ENCODE assay signal across 9 cellular contexts in the genomic region with DNA sequence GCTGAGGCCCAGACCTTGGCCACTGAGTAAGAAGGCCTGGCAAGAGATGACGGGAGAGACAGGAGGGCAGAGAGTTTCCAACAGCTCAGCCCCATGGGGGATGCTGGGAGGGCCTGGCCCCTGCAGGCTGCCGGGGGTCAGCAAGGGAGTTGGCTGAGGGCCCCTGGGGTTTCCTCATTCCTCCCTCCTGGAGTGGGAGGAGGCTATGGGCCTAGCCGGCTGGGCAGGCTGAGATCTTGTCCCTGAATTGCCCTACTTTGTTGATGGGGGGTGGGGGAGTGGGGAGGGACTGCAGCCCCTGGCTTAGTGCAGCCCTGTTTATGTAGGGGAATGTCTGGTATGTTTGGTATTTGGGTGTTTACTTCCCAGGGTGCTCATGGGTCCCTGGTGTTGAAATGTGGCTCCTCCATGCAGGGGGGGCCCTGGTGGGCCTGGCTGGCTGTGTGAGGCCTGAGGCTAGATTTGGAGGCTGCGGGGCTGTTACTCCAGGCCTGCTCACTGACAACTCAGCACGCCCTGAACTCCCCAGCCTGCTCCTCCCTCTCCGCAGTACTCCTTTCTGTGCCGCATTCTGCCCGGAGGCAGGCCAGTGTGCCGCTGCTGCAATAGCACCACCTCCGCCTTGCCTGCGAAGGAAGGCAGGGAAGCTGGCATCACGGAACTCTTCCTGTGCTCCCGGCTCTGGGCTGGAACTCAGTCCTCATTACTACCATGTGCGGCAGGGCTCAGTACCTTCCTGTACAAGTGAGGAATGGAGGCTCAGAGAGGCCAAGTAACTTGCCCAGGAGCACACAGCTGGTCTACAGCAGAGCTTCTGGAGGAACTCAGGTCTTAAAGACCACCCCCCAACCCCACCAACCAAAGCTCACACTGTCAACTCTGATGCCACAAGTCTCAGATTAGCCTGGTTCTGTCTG. TPM values are rescaled to one million over a fixed set of nuclear protein-coding genes. Genes with fewer than 3 reads are reported as not detected.
DNase-seq lines count a peak whose midpoint lies in the region; ATAC-seq and TF ChIP-seq lines count a peak whose summit lies in the region.
"Had no signal": no experiment of that assay in that cellular context is flagged by ENCODE, and none has a peak within 500 bp of the region (broad histone marks: within the 10 kb centered on the region; RNA-seq: fewer than 3 reads in every experiment).

No MANE protein-coding gene starts in this region.

- H3K27me3 Mint-ChIP-seq in activated T-cell treated with anti-CD3 and anti-CD28 coated beads, Interleukin-2, amount 50 U/mL, for 24 hours, result peaks cover 2% of the 10 kb centered on the region
- H3K27me3 Mint-ChIP-seq in endodermal cell (ENCODE audit: insufficient read depth), result no peaks in the 10 kb centered on the region

- H2AK5ac ChIP-seq in mesenchymal stem cell (ENCODE audit: low read length, severe bottlenecking), result peak overlapping the region; percentile 49

- H3K36me3 Mint-ChIP-seq in activated T-cell treated with anti-CD3 and anti-CD28 coated beads, Interleukin-2, amount 50 U/mL, for 24 hours (ENCODE audit: low read depth), result no peaks in the 10 kb centered on the region
- H3K36me3 Mint-ChIP-seq in endodermal cell (ENCODE audit: low read depth), result peaks cover 3% of the 10 kb centered on the region

- H2BK15ac ChIP-seq in mesenchymal stem cell (ENCODE audit: low read depth, poor library complexity, severe bottlenecking), result peak overlapping the region; percentile 50

- H4K91ac ChIP-seq in mesenchymal stem cell (ENCODE audit: low read length), result peak overlapping the region; percentile 77

- H3K9me3 ChIP-seq in endodermal cell (ENCODE audit: control insufficient read depth, low read length) (no peaks in the 10 kb centered on the region), mesenchymal stem cell (ENCODE audit: control insufficient read depth, low read length) (no peaks in the 10 kb centered on the region), uterus (no peaks in the 10 kb centered on the region)

- H3K9me3 Mint-ChIP-seq in activated T-cell treated with anti-CD3 and anti-CD28 coated beads, Interleukin-2, amount 50 U/mL, for 24 hours, result no peaks in the 10 kb centered on the region
- no peaks in the 10 kb centered on the region for H3K9me3 Mint-ChIP-seq in endodermal cell

- H3K4me3 ChIP-seq in endodermal cell (ENCODE audit: low read length), result no peak overlapping the region
- H3K4me3 ChIP-seq in mesenchymal stem cell (ENCODE audit: insufficient read depth in 1 of 2, low read depth in 1 of 2, low read length in 2 of 2), result no peak overlapping the region
- no peak overlapping the region for H3K4me3 ChIP-seq in uterus

- peak overlapping the region; percentile 94 for H3K27ac ChIP-seq in endodermal cell (ENCODE audit: low read depth, low read length)
- H3K27ac ChIP-seq in mesenchymal stem cell (ENCODE audit: low read length, poor library complexity, severe bottlenecking), result peak overlapping the region; percentile 96
- H3K27ac ChIP-seq in uterus, result peak overlapping the region; percentile 80 to 86

- H3K36me3 ChIP-seq in endodermal cell (ENCODE audit: control insufficient read depth, insufficient read depth, low read length) (no peaks in the 10 kb centered on the region), mesenchymal stem cell (ENCODE audit: control insufficient read depth in 1 of 2, insufficient read depth in 2 of 2, low read depth in 1 of 2, low read length in 2 of 2) (peaks cover 0 to 7% of the 10 kb centered on the region in 2 experiments), uterus (no peaks in the 10 kb centered on the region)

- H3K23ac ChIP-seq in mesenchymal stem cell (ENCODE audit: low read length in 2 of 2), result no peak overlapping the region

- H3K27ac Mint-ChIP-seq in activated T-cell treated with anti-CD3 and anti-CD28 coated beads, Interleukin-2, amount 50 U/mL, for 24 hours, result peak overlapping the region; percentile 52
- H3K27ac Mint-ChIP-seq in endodermal cell, result peak overlapping the region; percentile 98

- H3K4ac ChIP-seq in mesenchymal stem cell (ENCODE audit: low read depth in 1 of 2, low read length in 2 of 2), result peak overlapping the region; percentile 76 to 97

- intact Hi-C loops in uterus (cut with DNase I; ENCODE audit: low total_unique reads), result no loop called here

- peak overlapping the region; percentile 60 to 95 for H2BK12ac ChIP-seq in mesenchymal stem cell (ENCODE audit: low read length in 2 of 2)

- peaks cover 21% of the 10 kb centered on the region for H3K79me1 ChIP-seq in mesenchymal stem cell (replicated peaks; ENCODE audit: low read length, poor library complexity, severe bottlenecking)

- H2AFZ ChIP-seq in mesenchymal stem cell (ENCODE audit: low read depth, low read length), result peak overlapping the region; percentile 46

- no peak for DNase-seq in activated T-cell treated with anti-CD3 and anti-CD28 coated beads, Interleukin-2, amount 50 U/mL, for 24 hours
- no peak for DNase-seq in activated T-cell treated with anti-CD3 and anti-CD28 coated beads, Interleukin-2, amount 50 U/mL, for 1 hour
- peak; percentile 94 for DNase-seq in endodermal cell
- DNase-seq in mesenchymal stem cell, result peak; percentile 93
- DNase-seq in uterus, result peak; percentile 79 to 84
- no peak for DNase-seq in NCI-H2081 treated with DMSO at 0.1 percent for 48 hours (lab: John Stamatoyannopoulos, UW)
- DNase-seq in activated effector memory CD4-positive, alpha-beta T cell treated with anti-CD3 and anti-CD28 coated beads, Interleukin-2, amount 50 U/mL, for 16 hours, result no peak
- DNase-seq: AML-193 had no signal

- H3K4me1 ChIP-seq in endodermal cell (ENCODE audit: control insufficient read depth, insufficient read depth, low read length) (peaks cover 16% of the 10 kb centered on the region), mesenchymal stem cell (ENCODE audit: control insufficient read depth, insufficient read depth, low read depth, low read length) (peaks cover 64% of the 10 kb centered on the region), uterus (peaks cover 25 to 35% of the 10 kb centered on the region in 2 donors)

- H3K27me3 ChIP-seq in endodermal cell (ENCODE audit: control insufficient read depth, insufficient read depth, low read length, poor library complexity, severe bottlenecking), result no peaks in the 10 kb centered on the region
- no peaks in the 10 kb centered on the region for H3K27me3 ChIP-seq in mesenchymal stem cell (ENCODE audit: control insufficient read depth in 1 of 2, insufficient read depth in 1 of 2, low read length in 2 of 2)
- H3K27me3 ChIP-seq in uterus, result no peaks in the 10 kb centered on the region

- no peak for ATAC-seq in HG02884 (IDR thresholded peaks at IDR 0.05; ENCODE audit: unreplicated experiment)

- WGBS in endodermal cell (ENCODE audit: insufficient coverage in 1 of 2, insufficient read length in 1 of 2), 2 experiments, result 47 to 55% methylated on average over 2 to 14 of the region's 14 CpGs
- 7% methylated on average over 14 of the region's 14 CpGs for WGBS in mesenchymal stem cell

- peak overlapping the region; percentile 87 for H3K9ac ChIP-seq in endodermal cell (ENCODE audit: extremely low read depth, low read length, poor library complexity, severe bottlenecking)
- H3K9ac ChIP-seq in mesenchymal stem cell (ENCODE audit: low read length), result peak overlapping the region; percentile 72

- peak overlapping the region; percentile 74 to 97 for H3K18ac ChIP-seq in mesenchymal stem cell (ENCODE audit: low read depth in 1 of 2, low read length in 2 of 2)

- peak overlapping the region; percentile 29 for H3K4me2 ChIP-seq in mesenchymal stem cell (ENCODE audit: low read length, poor library complexity, severe bottlenecking)

- H3K4me1 Mint-ChIP-seq in activated T-cell treated with anti-CD3 and anti-CD28 coated beads, Interleukin-2, amount 50 U/mL, for 24 hours (ENCODE audit: low read depth), result peaks cover 1% of the 10 kb centered on the region
- H3K4me1 Mint-ChIP-seq in endodermal cell, result peaks cover 33% of the 10 kb centered on the region

- peak overlapping the region; percentile 1 for H2BK5ac ChIP-seq in mesenchymal stem cell (ENCODE audit: low read depth, low read length, poor library complexity, severe bottlenecking)

- H2BK120ac ChIP-seq in mesenchymal stem cell (ENCODE audit: low read depth, low read length), result no peak overlapping the region

- H4K8ac ChIP-seq in mesenchymal stem cell (ENCODE audit: low read length), result peak overlapping the region; percentile 82

- no peak for TF ChIP-seq CTCF in endodermal cell (conservative IDR thresholded peaks at IDR 0.05)
- TF ChIP-seq CTCF in uterus (IDR thresholded peaks at IDR 0.05), result no peak

- H3K14ac ChIP-seq in mesenchymal stem cell (ENCODE audit: low read length in 2 of 2), result peak overlapping the region in 1 of 2 experiments; percentile 82

- no peak for TF ChIP-seq POLR2A in uterus (IDR thresholded peaks at IDR 0.05)

- no peak overlapping the region for H3K4me3 Mint-ChIP-seq in activated T-cell treated with anti-CD3 and anti-CD28 coated beads, Interleukin-2, amount 50 U/mL, for 24 hours
- peak overlapping the region; percentile 4 for H3K4me3 Mint-ChIP-seq in endodermal cell

RNA-seq across cellular contexts. Expression of gene JDP2, which starts 25.3 kb away (rescaled TPM):
- total RNA-seq in endodermal cell (10 to 100 TPM; 15.7 to 23.1 TPM), uterus (10 to 100 TPM; 32.9 to 86.8 (median 50.1) TPM)
- polyA plus RNA-seq in endodermal cell (2013, experiment 1 of 2), result 17.2 TPM
- polyA plus RNA-seq in endodermal cell (2013, experiment 2 of 2), result 16.2 TPM
- polyA plus RNA-seq in mesenchymal stem cell (2013, experiment 1 of 2), result 63.4 TPM
- 61.6 TPM for polyA plus RNA-seq in mesenchymal stem cell (2013, experiment 2 of 2)

Comparison
In these comparisons a context has a peak if more than half of its experiments do, and no peak if none do; other contexts are left out.
1. DNase-seq: peak in endodermal cell (single experiment), mesenchymal stem cell (single experiment) and uterus (2 of 2); none in activated T-cell treated with anti-CD3 and anti-CD28 coated beads, Interleukin-2, amount 50 U/mL, for 24 hours (single experiment), activated T-cell treated with anti-CD3 and anti-CD28 coated beads, Interleukin-2, amount 50 U/mL, for 1 hour (single experiment), NCI-H2081 treated with DMSO at 0.1 percent for 48 hours (single experiment) and activated effector memory CD4-positive, alpha-beta T cell treated with anti-CD3 and anti-CD28 coated beads, Interleukin-2, amount 50 U/mL, for 16 hours (single experiment).
2. Peak in every context shown above with its lines, with median percentiles within 50 percentile points of each other: H3K27ac ChIP-seq.